In the genomic region with DNA sequence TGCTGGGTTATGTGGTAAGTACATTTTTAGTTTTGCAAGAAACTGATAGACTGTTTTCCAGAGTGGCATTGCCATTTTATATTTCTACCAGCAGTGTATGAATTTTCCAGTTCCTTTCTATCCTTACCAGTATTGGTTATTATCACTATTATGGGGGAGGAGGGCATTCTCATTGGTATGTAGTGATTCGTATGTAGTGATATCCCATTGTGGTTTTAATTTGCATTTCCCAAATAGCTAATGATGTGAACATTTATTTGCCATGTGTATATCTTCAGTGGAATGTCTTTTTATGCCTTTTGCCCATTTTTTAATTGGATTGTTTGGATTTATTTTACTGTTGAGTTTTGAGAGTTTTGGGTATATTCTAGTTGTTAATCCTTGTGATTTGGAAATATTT, we compare ENCODE assay signal across 23 cellular contexts. TPM values are rescaled to one million over a fixed set of nuclear protein-coding genes. Genes with fewer than 3 reads are reported as not detected.
DNase-seq lines count a peak whose midpoint lies in the region; ATAC-seq, FAIRE-seq and TF ChIP-seq lines count a peak whose summit lies in the region.
"Had no signal": no experiment of that assay in that cellular context is flagged by ENCODE, and none has a peak within 500 bp of the region (broad histone marks: within the 10 kb centered on the region; RNA-seq: fewer than 3 reads in every experiment).

No MANE protein-coding gene starts in this region.

- H4K20me1 ChIP-seq in astrocyte (ENCODE audit: insufficient read depth, low read length): peaks cover 82% of the 10 kb centered on the region

- no peaks in the 10 kb centered on the region for H3K27me3 ChIP-seq in astrocyte (ENCODE audit: insufficient read depth, low read length)
- H3K27me3 ChIP-seq: body of pancreas, transverse colon had no signal

- H3K9me3 Mint-ChIP-seq in astrocyte (ENCODE audit: unreplicated experiment): no peaks in the 10 kb centered on the region
- no peaks in the 10 kb centered on the region for H3K9me3 Mint-ChIP-seq in immature natural killer cell
- H3K9me3 Mint-ChIP-seq: activated naive CD8-positive, alpha-beta T cell treated with anti-CD3 and anti-CD28 coated beads for 36 hours; CD4-positive, alpha-beta T cell had no signal

- H3K4me3 ChIP-seq in astrocyte (ENCODE audit: insufficient read depth, low read depth, low read length): no peak overlapping the region
- H3K4me3 ChIP-seq: body of pancreas, prostate gland, transverse colon had no signal

- intact Hi-C loops in left cardiac atrium (cut with DNase I): no loop called here

- H3K4me1 Mint-ChIP-seq in astrocyte (ENCODE audit: low read depth, unreplicated experiment): peaks cover 18% of the 10 kb centered on the region
- H3K4me1 Mint-ChIP-seq in immature natural killer cell: peaks cover 30 to 54% of the 10 kb centered on the region in 2 donors

- ATAC-seq in left cardiac atrium: no peak
- ATAC-seq: activated CD8-positive, alpha-beta memory T cell treated with anti-CD3 and anti-CD28 coated beads, Interleukin-2, amount 10 ng/mL, durations not matched to agents 7 days and 5 days; body of pancreas had no signal

- H3K27ac Mint-ChIP-seq in astrocyte (ENCODE audit: unreplicated experiment) (peak overlapping the region; percentile 24), immature natural killer cell (peak overlapping the region in 1 of 6 donors; percentile 18)
- H3K27ac Mint-ChIP-seq: activated CD8-positive, alpha-beta memory T cell treated with anti-CD3 and anti-CD28 coated beads, Interleukin-2, amount 10 ng/mL, durations not matched to agents 7 days and 5 days; activated naive CD8-positive, alpha-beta T cell treated with anti-CD3 and anti-CD28 coated beads for 36 hours; CD4-positive, alpha-beta T cell had no signal

- H3K36me3 Mint-ChIP-seq in astrocyte (ENCODE audit: low read depth, unreplicated experiment) (no peaks in the 10 kb centered on the region), immature natural killer cell (no peaks in the 10 kb centered on the region)

- no peak overlapping the region for H3K4me2 ChIP-seq in astrocyte (ENCODE audit: low read length)

- no peak overlapping the region for H3K27ac ChIP-seq in astrocyte (ENCODE audit: low read depth, low read length)
- H3K27ac ChIP-seq: body of pancreas, prostate gland, transverse colon, WERI-Rb-1 had no signal

- no peak overlapping the region for H3K9ac ChIP-seq in astrocyte (ENCODE audit: low read length)

- peak; percentile 59 for DNase-seq in EL
- peak; percentile 82 for DNase-seq in HS-5 (ENCODE audit: low read depth)
- DNase-seq in astrocyte (ENCODE audit: low read depth): peak; percentile 52
- peak; percentile 20 for DNase-seq in kidney glomerular epithelial cell (lab: John Stamatoyannopoulos, UW)
- no peak for DNase-seq in activated CD8-positive, alpha-beta memory T cell treated with anti-CD3 and anti-CD28 coated beads, Interleukin-2, amount 50 U/mL, for 48 hours
- no peak for DNase-seq in activated CD4-positive, CD25-positive, alpha-beta regulatory T cell (lab: John Stamatoyannopoulos, UW)
- no peak for DNase-seq in immature natural killer cell
- DNase-seq in left cardiac atrium: no peak
- DNase-seq: activated CD4-positive, alpha-beta T cell treated with anti-CD3 and anti-CD28 coated beads, Interleukin-2, amount 50 U/mL, for 1 hour; activated CD8-positive, alpha-beta memory T cell treated with anti-CD3 and anti-CD28 coated beads, Interleukin-2, amount 10 ng/mL, durations not matched to agents 7 days and 5 days; activated naive CD8-positive, alpha-beta T cell treated with anti-CD3 and anti-CD28 coated beads for 36 hours; body of pancreas; CD4-positive, alpha-beta T cell; DMS 273 treated with DMSO at 0.1 percent for 48 hours; effector CD4-positive, alpha-beta T cell; mammary epithelial cell; NCI-H1694; NCI-H526 treated with DMSO at 0.1 percent for 48 hours; RPMI8226; transverse colon; WERI-Rb-1 had no signal

- no peak overlapping the region for H3K4me3 Mint-ChIP-seq in astrocyte (ENCODE audit: unreplicated experiment)
- no peak overlapping the region for H3K4me3 Mint-ChIP-seq in immature natural killer cell
- H3K4me3 Mint-ChIP-seq: activated CD8-positive, alpha-beta memory T cell treated with anti-CD3 and anti-CD28 coated beads, Interleukin-2, amount 10 ng/mL, durations not matched to agents 7 days and 5 days; activated naive CD8-positive, alpha-beta T cell treated with anti-CD3 and anti-CD28 coated beads for 36 hours; CD4-positive, alpha-beta T cell had no signal

- no peaks in the 10 kb centered on the region for H3K27me3 Mint-ChIP-seq in astrocyte (ENCODE audit: low read depth, unreplicated experiment)
- peaks cover 0 to 1% (median 0%) of the 10 kb centered on the region in 3 donors for H3K27me3 Mint-ChIP-seq in immature natural killer cell (ENCODE audit: low read depth in 3 of 3)
- H3K27me3 Mint-ChIP-seq: activated CD8-positive, alpha-beta memory T cell treated with anti-CD3 and anti-CD28 coated beads, Interleukin-2, amount 10 ng/mL, durations not matched to agents 7 days and 5 days; activated naive CD8-positive, alpha-beta T cell treated with anti-CD3 and anti-CD28 coated beads for 36 hours; CD4-positive, alpha-beta T cell had no signal

- H3K79me2 ChIP-seq in astrocyte (ENCODE audit: insufficient read depth, low read length): peaks cover 96% of the 10 kb centered on the region

- H3K4me1 ChIP-seq in astrocyte (ENCODE audit: insufficient read depth, low read length): no peaks in the 10 kb centered on the region
- H3K4me1 ChIP-seq: prostate gland had no signal

- no peaks in the 10 kb centered on the region for H3K36me3 ChIP-seq in astrocyte (ENCODE audit: insufficient read depth, low read length)
- H3K36me3 ChIP-seq: prostate gland, transverse colon, WERI-Rb-1 had no signal

- no peaks in the 10 kb centered on the region for H3K9me3 ChIP-seq in astrocyte (ENCODE audit: insufficient read depth, low read depth, low read length)
- H3K9me3 ChIP-seq: body of pancreas, prostate gland, transverse colon had no signal

- peak; percentile 34 for FAIRE-seq in astrocyte (lab: Jason Lieb, UNC)

- no peak for TF ChIP-seq CTCF in astrocyte (IDR thresholded peaks at IDR 0.05; ENCODE audit: insufficient read depth, low read depth, low read length)

- H2AFZ ChIP-seq in astrocyte (ENCODE audit: low read depth, low read length): no peak overlapping the region

RNA-seq across cellular contexts. Expression of a gene that starts 16.9 kb away (rescaled TPM):
- total RNA-seq in astrocyte (60.2 and 65.6 TPM in 2 replicates), left cardiac atrium (10 to 100 TPM; 51.7 to 66.9 TPM)
- 10 to 100 TPM in 1 of 3 donors, 1 to 10 TPM in 2; 2.8 to 14.3 (median 2.9) TPM for polyA plus RNA-seq in immature natural killer cell

RNA-seq across cellular contexts. Expression of a gene that starts 17.9 kb away (rescaled TPM):
- total RNA-seq in astrocyte: 42.8 and 48.3 TPM in 2 replicates
- 10 to 100 TPM; 58.7 to 74.6 (median 61.4) TPM for polyA plus RNA-seq in immature natural killer cell
- total RNA-seq in left cardiac atrium: 10 to 100 TPM; 16.4 to 24.2 TPM

RNA-seq across cellular contexts. Expression of a gene that starts 53.1 kb away (rescaled TPM):
- 1.1 and 1.3 TPM in 2 replicates for total RNA-seq in astrocyte
- under 1 TPM in 1 of 3 donors, not detected in 2; 0.61 TPM for polyA plus RNA-seq in immature natural killer cell
- total RNA-seq in left cardiac atrium: under 1 TPM; 0.47 to 0.65 TPM
- total RNA-seq: G401 had no signal

Comparison
In these comparisons a context has a peak if more than half of its experiments do, and no peak if none do; other contexts are left out.
1. DNase-seq: peak in EL (single experiment), HS-5 (single experiment), astrocyte (single experiment) and kidney glomerular epithelial cell (single experiment); none in activated CD8-positive, alpha-beta memory T cell treated with anti-CD3 and anti-CD28 coated beads, Interleukin-2, amount 50 U/mL, for 48 hours (single experiment), activated CD4-positive, CD25-positive, alpha-beta regulatory T cell (0 of 4), immature natural killer cell (0 of 3) and left cardiac atrium (single experiment).